17 cellular contexts compared by ENCODE assay signal in the genomic region with DNA sequence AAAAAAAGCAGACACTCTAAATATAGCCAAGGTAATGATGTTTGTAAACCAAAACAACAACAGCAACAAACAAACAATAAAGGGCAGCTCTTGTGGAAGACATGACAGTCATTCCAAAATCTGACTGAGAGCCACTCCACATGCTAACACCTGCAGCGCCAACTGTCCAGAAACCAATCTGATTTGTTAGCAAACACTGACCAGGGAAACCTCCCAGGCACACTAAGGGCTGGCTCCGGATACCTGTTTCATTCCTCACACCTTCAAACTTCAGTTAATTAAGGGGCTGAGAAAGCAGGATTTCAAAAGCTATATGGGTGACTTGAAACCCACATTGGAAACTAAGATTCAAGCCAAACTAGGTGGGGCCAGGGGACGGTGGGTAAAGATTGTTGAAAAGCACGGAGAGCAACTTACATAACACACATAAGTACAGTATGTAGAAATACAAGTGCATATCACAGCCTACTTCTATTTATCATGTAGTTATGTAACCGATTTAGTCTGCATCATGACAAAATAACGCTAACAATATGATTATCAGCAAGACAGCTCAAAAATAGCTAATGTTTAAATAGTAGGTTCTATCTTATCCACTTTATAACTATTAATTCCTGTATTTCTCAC.
"Had no signal": no experiment of that assay in that cellular context is flagged by ENCODE, and none has a peak within 500 bp of the region (broad histone marks: within the 10 kb centered on the region; RNA-seq: fewer than 3 reads in every experiment).

No MANE protein-coding gene starts in this region.

- H3K4me1 Mint-ChIP-seq: central memory CD8-positive, alpha-beta T cell; naive B cell; stimulated activated naive B cell treated with anti-CD40 and anti-IgM and Interleukin-4, amounts not matched to agents 10 μg/mL and 1 μg/mL and 100 μg/mL, for 72 hours; stimulated activated naive CD8-positive, alpha-beta T cell treated with anti-CD3 and anti-CD28 coated beads, Interleukin-15, amount 100 ng/mL, for 72 hours had no signal

- H3K4me3 Mint-ChIP-seq: central memory CD8-positive, alpha-beta T cell; naive B cell; nephron; stimulated activated naive B cell treated with anti-CD40 and anti-IgM and Interleukin-4, amounts not matched to agents 10 μg/mL and 1 μg/mL and 100 μg/mL, for 72 hours; stimulated activated naive CD8-positive, alpha-beta T cell treated with anti-CD3 and anti-CD28 coated beads, Interleukin-15, amount 100 ng/mL, for 72 hours had no signal

- H3K9ac ChIP-seq: parathyroid adenoma had no signal

- H3K9me3 ChIP-seq: esophagus muscularis mucosa, gastrocnemius medialis, testis, tibial nerve had no signal

- H2AFZ ChIP-seq: parathyroid adenoma had no signal

- H3K36me3 Mint-ChIP-seq: naive B cell; stimulated activated naive B cell treated with anti-CD40 and anti-IgM and Interleukin-4, amounts not matched to agents 10 μg/mL and 1 μg/mL and 100 μg/mL, for 72 hours had no signal

- ATAC-seq: gastrocnemius medialis; sciatic nerve; stimulated activated naive B cell treated with anti-CD40 and anti-IgM and Interleukin-4, amounts not matched to agents 10 μg/mL and 1 μg/mL and 100 μg/mL, for 72 hours; stimulated activated naive CD8-positive, alpha-beta T cell treated with anti-CD3 and anti-CD28 coated beads, Interleukin-15, amount 100 ng/mL, for 72 hours had no signal

- H3K4me1 ChIP-seq: gastrocnemius medialis, parathyroid adenoma, testis had no signal

- H3K27me3 Mint-ChIP-seq: central memory CD8-positive, alpha-beta T cell; naive B cell; stimulated activated naive B cell treated with anti-CD40 and anti-IgM and Interleukin-4, amounts not matched to agents 10 μg/mL and 1 μg/mL and 100 μg/mL, for 72 hours; stimulated activated naive CD8-positive, alpha-beta T cell treated with anti-CD3 and anti-CD28 coated beads, Interleukin-15, amount 100 ng/mL, for 72 hours had no signal

- H3K27ac ChIP-seq: esophagus muscularis mucosa, gastrocnemius medialis, parathyroid adenoma, testis, tibial nerve had no signal

- FAIRE-seq: endometrium had no signal

- DNase-seq: effector memory CD4-positive, alpha-beta T cell; gastrocnemius medialis; glutamatergic neuron; naive B cell; occipital lobe; stimulated activated CD4-positive, alpha-beta T cell treated with anti-CD3 and anti-CD28 coated beads, Interleukin-2, amount 100 ng/mL, for 24 hours; stimulated activated CD4-positive, alpha-beta T cell treated with anti-CD3 and anti-CD28 coated beads, Interleukin-4, amount 100 ng/mL, for 4 hours; stimulated activated naive B cell treated with anti-CD40 and anti-IgM and Interleukin-4, amounts not matched to agents 10 μg/mL and 1 μg/mL and 100 μg/mL, for 72 hours; stimulated activated naive CD8-positive, alpha-beta T cell treated with anti-CD3 and anti-CD28 coated beads, Interleukin-15, amount 100 ng/mL, for 72 hours; testis had no signal

- H3K79me2 ChIP-seq: parathyroid adenoma had no signal

- H3K36me3 ChIP-seq: esophagus muscularis mucosa, gastrocnemius medialis had no signal

- H3K9me3 Mint-ChIP-seq: nephron had no signal

- H3K4me3 ChIP-seq: esophagus muscularis mucosa, gastrocnemius medialis, testis, tibial nerve had no signal

- H3K27me3 ChIP-seq: esophagus muscularis mucosa, gastrocnemius medialis, testis, tibial nerve had no signal

- H3K27ac Mint-ChIP-seq: naive B cell; nephron; stimulated activated naive B cell treated with anti-CD40 and anti-IgM and Interleukin-4, amounts not matched to agents 10 μg/mL and 1 μg/mL and 100 μg/mL, for 72 hours; stimulated activated naive CD8-positive, alpha-beta T cell treated with anti-CD3 and anti-CD28 coated beads, Interleukin-15, amount 100 ng/mL, for 72 hours had no signal
